In genomic region chr19:11031421-11032070, GRCh38 we compare ENCODE assay signal across 16 cellular contexts. TPM values are rescaled to one million over a fixed set of nuclear protein-coding genes. Genes with fewer than 3 reads are reported as not detected.
DNase-seq lines count a peak whose midpoint lies in the region; TF ChIP-seq lines count a peak whose summit lies in the region.
"Had no signal": no experiment of that assay in that cellular context is flagged by ENCODE, and none has a peak within 500 bp of the region (broad histone marks: within the 10 kb centered on the region; RNA-seq: fewer than 3 reads in every experiment).

No MANE protein-coding gene starts in this region.

- H3K9me3 Mint-ChIP-seq in immature natural killer cell, result no peaks in the 10 kb centered on the region
- H3K9me3 Mint-ChIP-seq: CD8-positive, alpha-beta memory T cell; HFFc6; T-helper 2 cell treated with Interferon-gamma antibody and Interleukin-4, amounts not matched to agents 5 μg/mL and 100 μg/mL, for 36 hours had no signal

- peak overlapping the region; percentile 38 to 83 (median 67) for H3K4me3 Mint-ChIP-seq in immature natural killer cell
- H3K4me3 Mint-ChIP-seq: CD8-positive, alpha-beta memory T cell; HFFc6; T-helper 2 cell treated with Interferon-gamma antibody and Interleukin-4, amounts not matched to agents 5 μg/mL and 100 μg/mL, for 36 hours had no signal

- H3K36me3 Mint-ChIP-seq in immature natural killer cell, result peaks cover 16 to 35% (median 18%) of the 10 kb centered on the region in 3 donors

- H3K9me2 ChIP-seq in DOHH2 (replicated peaks; ENCODE audit: control insufficient read depth, low read length) (no peaks in the 10 kb centered on the region), OCI-LY1 (ENCODE audit: low read depth, low read length) (no peaks in the 10 kb centered on the region)

- peak; percentile 54 to 60 (median 56) for DNase-seq in immature natural killer cell
- no peak for DNase-seq in activated CD4-positive, alpha-beta T cell treated with anti-CD3 and anti-CD28 coated beads, Interleukin-2, amount 50 U/mL, for 4 hours
- DNase-seq in midbrain (lab: John Stamatoyannopoulos, UW), result no peak
- DNase-seq in effector CD8-positive, alpha-beta T cell (lab: John Stamatoyannopoulos, UW), result no peak
- DNase-seq: BE2C; CD8-positive, alpha-beta memory T cell; GOT3; HFFc6; Kasumi-1; NCI-H1436; NCI-H446 treated with DMSO at 0.1 percent for 48 hours; NCI-H774 had no signal

- H3K27me3 Mint-ChIP-seq in immature natural killer cell (ENCODE audit: low read depth in 3 of 3), result peaks cover 0 to 8% (median 4%) of the 10 kb centered on the region in 3 donors

- H3K4me1 ChIP-seq in DOHH2 (ENCODE audit: control insufficient read depth, low read length) (peaks cover 73% of the 10 kb centered on the region), HUES6 (ENCODE audit: control insufficient read depth, insufficient read depth, low read length) (no peaks in the 10 kb centered on the region), OCI-LY1 (ENCODE audit: insufficient read depth, low read length, severe bottlenecking) (peaks cover 44% of the 10 kb centered on the region)

- H3K27ac ChIP-seq in DOHH2 (ENCODE audit: low read depth, low read length) (peak overlapping the region; percentile 76), HUES6 (ENCODE audit: low read depth, low read length) (no peak overlapping the region), OCI-LY1 (ENCODE audit: low read depth, low read length, poor library complexity, severe bottlenecking) (peak overlapping the region; percentile 82)

- H3K27me3 ChIP-seq in DOHH2 (ENCODE audit: control insufficient read depth, low read length), result no peaks in the 10 kb centered on the region
- H3K27me3 ChIP-seq in HUES6 (ENCODE audit: control insufficient read depth, insufficient read depth, low read length), result no peaks in the 10 kb centered on the region
- H3K27me3 ChIP-seq in OCI-LY1 (ENCODE audit: insufficient read depth, low read length), result no peaks in the 10 kb centered on the region
- H3K27me3 ChIP-seq: BE2C had no signal

- peaks cover 12% of the 10 kb centered on the region for H3K79me2 ChIP-seq in DOHH2 (ENCODE audit: control insufficient read depth, low read length)
- 0 out of 2 replicates have a peak, but pooled peaks cover 1% of the 10 kb centered on the region for H3K79me2 ChIP-seq in OCI-LY1 (ENCODE audit: insufficient read depth, low read length)

- H3K36me3 ChIP-seq in DOHH2 (ENCODE audit: control insufficient read depth, low read length) (peaks cover 96% of the 10 kb centered on the region), HUES6 (ENCODE audit: control insufficient read depth, insufficient read depth, low read length) (peaks cover 97% of the 10 kb centered on the region), OCI-LY1 (ENCODE audit: insufficient read depth, low read length) (peaks cover 92% of the 10 kb centered on the region)

- H2AFZ ChIP-seq in OCI-LY1 (ENCODE audit: low read length), result no peak overlapping the region

- H3K4me1 Mint-ChIP-seq in immature natural killer cell, result peaks cover 16 to 22% of the 10 kb centered on the region in 2 donors

- no peaks in the 10 kb centered on the region for H3K9me3 ChIP-seq in DOHH2 (ENCODE audit: control insufficient read depth, insufficient read depth, low read length)
- no peaks in the 10 kb centered on the region for H3K9me3 ChIP-seq in HUES6 (ENCODE audit: control insufficient read depth, insufficient read depth, low read depth, low read length)
- H3K9me3 ChIP-seq in OCI-LY1 (ENCODE audit: low read length), result no peaks in the 10 kb centered on the region
- H3K9me3 ChIP-seq: BE2C had no signal

- H3F3A ChIP-seq in DOHH2 (ENCODE audit: control insufficient read depth, insufficient read depth) (peaks cover 15% of the 10 kb centered on the region), OCI-LY1 (ENCODE audit: insufficient read depth, low read length) (peaks cover 3% of the 10 kb centered on the region; the same call in 1 of the 2 replicates)

- H3K9ac ChIP-seq in HUES6 (ENCODE audit: low read length) (peak overlapping the region; percentile 0), OCI-LY1 (ENCODE audit: low read length) (peak overlapping the region; percentile 20; the same call in 1 of the 2 replicates)

- peak overlapping the region; percentile 88 to 94 (median 91) for H3K27ac Mint-ChIP-seq in immature natural killer cell
- H3K27ac Mint-ChIP-seq: HFFc6; T-helper 2 cell treated with Interferon-gamma antibody and Interleukin-4, amounts not matched to agents 5 μg/mL and 100 μg/mL, for 36 hours had no signal

- H3K4me3 ChIP-seq in DOHH2 (ENCODE audit: low read length), result peak overlapping the region; percentile 29
- H3K4me3 ChIP-seq in HUES6 (ENCODE audit: low read depth, low read length), result no peak overlapping the region
- H3K4me3 ChIP-seq in OCI-LY1 (ENCODE audit: low read depth, low read length, poor library complexity, severe bottlenecking), result no peak overlapping the region

- TF ChIP-seq CTCF in DOHH2 (IDR thresholded peaks at IDR 0.05; ENCODE audit: low read depth, low read length, poor library complexity, severe bottlenecking) (no peak), OCI-LY1 (IDR thresholded peaks at IDR 0.05; ENCODE audit: low read length) (no peak)

- H3K4me2 ChIP-seq in DOHH2 (ENCODE audit: low read length), result peak overlapping the region; percentile 57
- peak overlapping the region; percentile 22; the same call in 1 of the 2 replicates for H3K4me2 ChIP-seq in OCI-LY1 (ENCODE audit: low read length)

- no peaks in the 10 kb centered on the region for H4K20me1 ChIP-seq in DOHH2 (ENCODE audit: control insufficient read depth, insufficient read depth, low read depth, low read length)
- no peaks in the 10 kb centered on the region for H4K20me1 ChIP-seq in OCI-LY1 (ENCODE audit: insufficient read depth, low read length)

RNA-seq across cellular contexts. Expression of gene LDLR, which starts 57.7 kb away (rescaled TPM):
- 10 to 100 TPM; 10.8 to 28.1 (median 22.8) TPM for polyA plus RNA-seq in immature natural killer cell

Comparison
In these comparisons a context has a peak if more than half of its experiments do, and no peak if none do; other contexts are left out.
1. DNase-seq: peak in immature natural killer cell (3 of 3); none in activated CD4-positive, alpha-beta T cell treated with anti-CD3 and anti-CD28 coated beads, Interleukin-2, amount 50 U/mL, for 4 hours (0 of 2), midbrain (single experiment) and effector CD8-positive, alpha-beta T cell (single experiment).